ENCODE assay signal across 6 cellular contexts in the genomic region with DNA sequence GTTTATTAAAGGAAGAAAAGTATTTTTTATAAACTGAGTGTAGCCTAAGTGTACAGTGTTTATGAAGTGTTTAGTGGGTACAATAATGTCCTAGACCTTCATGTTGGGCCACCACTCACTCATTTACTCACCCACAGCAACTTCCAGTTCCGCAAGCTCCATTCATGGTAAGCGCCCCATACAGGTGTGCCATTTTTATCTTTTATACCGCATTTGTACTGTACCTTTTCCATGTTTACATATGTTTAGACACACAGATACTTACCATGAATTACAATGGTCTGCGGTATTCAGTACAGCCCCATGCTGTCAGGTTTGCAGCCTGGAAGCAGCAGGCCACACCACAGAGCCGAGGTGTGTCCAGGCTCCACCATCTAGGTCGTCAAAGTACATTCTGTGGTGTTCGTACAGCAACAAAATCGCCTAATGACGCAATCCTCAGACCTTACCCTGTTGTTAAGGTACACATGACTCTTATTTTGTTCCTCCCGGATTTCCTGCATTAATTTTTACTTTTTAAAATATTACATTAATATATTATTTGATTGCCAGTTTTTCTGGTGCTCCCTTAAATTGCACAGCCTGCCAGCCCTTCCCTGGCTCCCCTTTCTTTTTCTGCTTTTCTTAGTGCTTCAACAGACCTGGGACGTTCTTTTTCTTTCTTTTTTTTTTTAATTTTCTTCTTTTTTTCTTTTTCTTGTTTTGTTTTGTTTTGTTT. TPM values are rescaled to one million over a fixed set of nuclear protein-coding genes. Genes with fewer than 3 reads are reported as not detected.
DNase-seq lines count a peak whose midpoint lies in the region; ATAC-seq lines count a peak whose summit lies in the region.

No MANE protein-coding gene starts in this region.

- intact Hi-C loops in left colon (cut with DNase I, micrococcal nuclease): loop anchor here in 1 of 2 donors (10.0 kb wide), 1 partner anchor 82 kb away; no protein-coding TSS in a partner anchor

- DNase-seq in SIG-M5 treated with dmso at 0.1 percent for 504 hours (lab: John Stamatoyannopoulos, UW; ENCODE audit: unreplicated experiment) (peak; percentile 22), SIG-M5 (lab: John Stamatoyannopoulos, UW) (no peak), left colon (peak; percentile 26 to 34)
- DNase-seq in activated CD8-positive, alpha-beta memory T cell treated with anti-CD3 and anti-CD28 coated beads, Interleukin-2, amount 50 U/mL, for 1 hour (ENCODE audit: extremely low read depth): peak; percentile 20
- DNase-seq in activated CD4-positive, CD25-positive, alpha-beta regulatory T cell (lab: John Stamatoyannopoulos, UW): no peak

- peak; percentile 59 for ATAC-seq in left colon
- ATAC-seq in HG03108 (IDR thresholded peaks at IDR 0.05; ENCODE audit: unreplicated experiment): no peak

RNA-seq across cellular contexts. Expression of gene SSBP1, which starts 0.9 kb away (rescaled TPM):
- total RNA-seq in left colon: 10 to 100 TPM; 65.4 to 79.5 TPM

RNA-seq across cellular contexts. Expression of gene TAS2R3, which starts 26.6 kb away (rescaled TPM):
- 1 to 10 TPM; 1.8 to 2.1 TPM for total RNA-seq in left colon

RNA-seq across cellular contexts. Expression of gene WEE2, which starts 29.1 kb away (rescaled TPM):
- total RNA-seq in left colon: not detected

RNA-seq across cellular contexts. Expression of gene DENND11, which starts 35.3 kb away (rescaled TPM):
- total RNA-seq in left colon: 10 to 100 TPM; 31.7 to 37.6 TPM

RNA-seq across cellular contexts. Expression of gene TAS2R4, which starts 39.2 kb away (rescaled TPM):
- 1 to 10 TPM; 1.1 to 1.2 TPM for total RNA-seq in left colon

Comparison
In these comparisons a context has a peak if more than half of its experiments do, and no peak if none do; other contexts are left out.
1. DNase-seq: peak in SIG-M5 treated with dmso at 0.1 percent for 504 hours (single experiment), activated CD8-positive, alpha-beta memory T cell treated with anti-CD3 and anti-CD28 coated beads, Interleukin-2, amount 50 U/mL, for 1 hour (single experiment) and left colon (2 of 2); none in SIG-M5 (single experiment) and activated CD4-positive, CD25-positive, alpha-beta regulatory T cell (0 of 4).